In the genomic region with DNA sequence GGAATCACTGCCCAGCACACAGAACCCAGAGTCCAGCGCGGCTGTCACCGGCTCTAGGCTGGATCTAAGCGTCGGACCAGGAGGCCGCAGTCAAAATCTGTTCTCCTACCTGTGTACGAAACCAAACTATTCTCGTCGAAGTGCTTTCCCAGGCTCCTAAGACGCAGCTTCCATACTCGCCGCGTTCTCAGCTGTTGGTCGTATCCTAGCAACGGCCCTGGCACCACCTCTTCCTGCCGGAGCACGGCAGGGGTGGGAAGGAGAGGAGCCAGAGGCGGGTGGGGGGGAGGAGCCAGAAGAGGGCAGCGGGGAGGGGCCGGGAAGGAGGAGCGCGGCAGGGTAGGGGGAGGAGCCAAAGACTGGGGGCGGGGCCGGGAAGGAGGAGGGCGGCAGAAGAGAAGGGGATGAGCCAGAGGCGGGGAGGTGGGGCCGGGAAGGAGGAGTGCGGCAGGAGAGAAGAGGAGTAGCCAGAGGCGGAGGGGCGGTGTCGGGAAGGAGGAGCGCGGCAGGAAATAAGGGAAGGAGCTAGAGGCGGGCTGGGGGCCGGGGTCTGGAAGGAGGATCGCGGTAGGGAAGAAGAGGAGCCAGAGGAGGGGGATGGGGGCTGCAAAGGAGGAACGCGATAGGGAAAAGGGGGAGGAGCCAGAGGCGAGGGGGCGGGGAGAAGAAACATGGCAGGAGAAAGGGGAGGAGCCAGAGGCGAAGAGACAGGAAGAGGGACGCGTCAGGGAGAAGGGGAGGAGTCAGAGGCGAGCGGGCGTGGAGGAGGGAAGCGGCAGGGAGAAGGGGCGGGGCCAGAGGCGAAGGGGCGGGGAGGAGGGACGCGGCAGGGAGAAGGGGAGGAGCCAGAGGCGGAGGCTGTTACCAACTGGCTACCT, we compare ENCODE assay signal across 8 cellular contexts. TPM values are rescaled to one million over a fixed set of nuclear protein-coding genes. Genes with fewer than 3 reads are reported as not detected.
DNase-seq lines count a peak whose midpoint lies in the region; ATAC-seq and TF ChIP-seq lines count a peak whose summit lies in the region.

A gene (minus strand): TSS at position 213 of the 878 bp plus-strand sequence. CDS start 22,255 bp downstream, outside the sequence.

- H3K27me3 ChIP-seq in AG04450 (ENCODE audit: control insufficient read depth, insufficient read depth, low read length) (no peaks in the 10 kb centered on the region), spleen (replicated peaks in 1 of 7) (peaks cover 0 to 44% (median 0%) of the 10 kb centered on the region in 7 donors)

- H3K27me3 Mint-ChIP-seq in activated B cell treated with CpG ODN at 0.5 μM for 24 hours, result peaks cover 9% of the 10 kb centered on the region

- H3K4me3 ChIP-seq in AG04450 (ENCODE audit: low read depth, low read length), result peak within 1 kb of the TSS; percentile 79
- peak within 1 kb of the TSS; percentile 51 to 79 (median 60) for H3K4me3 ChIP-seq in spleen

- POLR2A ChIA-PET in AG04450 (lab: Yijun Ruan, JAX), result interaction anchor here (0.5 to 1.4 kb wide), 3 partner anchors 23 to 138 kb away, joined by 3 to 4 read pairs (median 4); a partner anchor contains a TSS
- POLR2A ChIA-PET in activated B cell treated with CpG ODN at 0.5 μM for 24 hours (lab: Charles Lee), result interaction anchor here (0.6 to 2.2 kb wide), 4 partner anchors 23 to 1391 kb away, joined by 3 to 24 read pairs (median 4); a partner anchor contains a TSS

- WGBS in spleen, 5 donors, result 1 to 2% (median 1%) methylated on average over 54 of the region's 54 CpGs

- CTCF ChIA-PET in AG04450 (lab: Charles Lee) (interaction anchor here (0.6 to 3.0 kb wide), 5 partner anchors 13 to 1309 kb away, joined by 3 to 49 read pairs (median 4); no protein-coding TSS in a partner anchor), activated B cell treated with CpG ODN at 0.5 μM for 24 hours (lab: Charles Lee) (interaction anchor here (0.6 to 2.8 kb wide), 4 partner anchors 15 to 40 kb away, joined by 3 to 11 read pairs (median 4); a partner anchor contains a TSS)

- TF ChIP-seq CTCF in AG04450 (IDR thresholded peaks at IDR 0.05; ENCODE audit: low read depth, low read length) (no peak), activated B cell treated with CpG ODN at 0.5 μM for 24 hours (IDR thresholded peaks at IDR 0.05) (no peak), spleen (IDR thresholded peaks at IDR 0.05 in 8 of 11, conservative IDR thresholded peaks at IDR 0.05 in 3 of 11) (peak in 1 of 11 experiments; percentile 7)

- H3K27ac ChIP-seq in AG04450 (ENCODE audit: low read depth, low read length) (peak within 1 kb of the TSS; percentile 65), caudate nucleus (ENCODE audit: low read depth, low read length) (peak within 1 kb of the TSS; percentile 83), spleen (peak within 1 kb of the TSS; percentile 48 to 91 (median 85))

- peaks cover 0 to under 1% (median 0%) of the 10 kb centered on the region in 6 donors for H3K36me3 ChIP-seq in spleen

- H3K9me3 ChIP-seq in AG04450 (ENCODE audit: control insufficient read depth, insufficient read depth, low read length), result no peaks in the 10 kb centered on the region
- H3K9me3 ChIP-seq in spleen, result no peaks in the 10 kb centered on the region

- no peaks in the 10 kb centered on the region for H3K9me3 Mint-ChIP-seq in activated B cell treated with CpG ODN at 0.5 μM for 24 hours

- TF ChIP-seq POLR2A in spleen (IDR thresholded peaks at IDR 0.05), result no peak

- intact Hi-C loops in activated B cell treated with CpG ODN at 0.5 μM for 24 hours (cut with micrococcal nuclease) (loop anchor here (1.0 to 10.0 kb wide), 4 partner anchors 23 to 1395 kb away; a partner anchor contains a TSS), spleen (cut with DNase I; ENCODE audit: low total_unique reads) (no loop called here)

- peaks cover 20% of the 10 kb centered on the region for H3K4me1 Mint-ChIP-seq in activated B cell treated with CpG ODN at 0.5 μM for 24 hours

- peak within 1 kb of the TSS; percentile 94 for H3K4me3 Mint-ChIP-seq in activated B cell treated with CpG ODN at 0.5 μM for 24 hours

- peak within 1 kb of the TSS; percentile 66 for H3K27ac Mint-ChIP-seq in activated B cell treated with CpG ODN at 0.5 μM for 24 hours

- H3K36me3 Mint-ChIP-seq in activated B cell treated with CpG ODN at 0.5 μM for 24 hours (ENCODE audit: low read depth), result peaks cover 4% of the 10 kb centered on the region

- peak; percentile 94 for DNase-seq in AG04450 (ENCODE audit: low read depth, low spot score)
- peak; percentile 98 for DNase-seq in NCI-H2227 treated with DMSO at 0.1 percent for 48 hours (lab: John Stamatoyannopoulos, UW)
- DNase-seq in activated B cell treated with CpG ODN at 0.5 μM for 24 hours, result peak; percentile 86
- peak; percentile 84 to 100 (median 98) for DNase-seq in caudate nucleus (lab: John Stamatoyannopoulos, UW)
- DNase-seq in iris pigment epithelial cell (ENCODE audit: low read depth), result peak; percentile 96
- peak; percentile 98 for DNase-seq in spleen

- peaks cover 3 to 41% (median 21%) of the 10 kb centered on the region in 6 donors for H3K4me1 ChIP-seq in spleen

- ATAC-seq in GM18909 (IDR thresholded peaks at IDR 0.05; ENCODE audit: poor library complexity, unreplicated experiment) (peak; percentile 79), HG03159 (IDR thresholded peaks at IDR 0.05; ENCODE audit: unreplicated experiment) (peak; percentile 81), activated B cell treated with CpG ODN at 0.5 μM for 24 hours (ENCODE audit: low read depth) (peak; percentile 88)

RNA-seq across cellular contexts. Expression of the gene that starts here (rescaled TPM):
- 0.06 and 0.15 TPM in 2 replicates for polyA plus RNA-seq in AG04450 (2011; rRNA removed)
- 0.05 and 0.17 TPM in 2 replicates for polyA minus RNA-seq in AG04450 (2011; rRNA and poly(A)+ RNA removed)
- total RNA-seq in activated B cell treated with CpG ODN at 0.5 μM for 24 hours, result 0.11 and 0.15 TPM in 2 replicates
- 1 to 10 TPM in 1 of 7 donors, under 1 TPM in 6; 0.16 to 1.0 (median 0.43) TPM for total RNA-seq in spleen
- polyA plus RNA-seq in spleen, result under 1 TPM; 0.05 to 0.07 (median 0.06) TPM

Comparison
In these comparisons a context has a peak if more than half of its experiments do, and no peak if none do; other contexts are left out.
1. Peak in every context shown above with its lines: DNase-seq, ATAC-seq, H3K4me3 ChIP-seq and H3K27ac ChIP-seq.
2. Peak in DNase-seq, H3K4me3 ChIP-seq and H3K27ac ChIP-seq in AG04450; RNA of the gene not detected or under 1 TPM.
3. Peak in DNase-seq and ATAC-seq in activated B cell treated with CpG ODN at 0.5 μM for 24 hours; RNA of the gene not detected or under 1 TPM.